Comparison of ENCODE assay signal across 2 cellular contexts in genomic region chr21:41601573-41602371, GRCh38.
TF ChIP-seq lines count a peak whose summit lies in the region.

No MANE protein-coding gene starts in this region.

TF ChIP-seq in HEK293, 187 proteins besides CTCF, POLR2A, EP300 and RAD21 (continued from another document):
- no peak for TF ChIP-seq ZNF280D (tag by site-specific recombination; IDR thresholded peaks at IDR 0.05)

TF ChIP-seq in GM12878, 131 proteins besides CTCF, POLR2A, EP300 and RAD21 (continued from another document):
- TF ChIP-seq ATF2 (IDR thresholded peaks at IDR 0.05; ENCODE audit: low read length) (no peak), PAX5 (IDR thresholded peaks at IDR 0.05; ENCODE audit: borderline replicate concordance, low read depth, low read length) (peak; percentile 50; the same call in 1 of the 2 replicates), NR2F1 (conservative IDR thresholded peaks at IDR 0.05) (peak; percentile 42; the same call in 1 of the 2 replicates)
TF ChIP-seq in GM12878: peak in this region for 4.
